In genomic region chr17:49910858-49911204, GRCh38 we compare ENCODE assay signal across 15 cellular contexts. TPM values are rescaled to one million over a fixed set of nuclear protein-coding genes. Genes with fewer than 3 reads are reported as not detected.
A peak's percentile ranks its signal among the peaks of the same experiment; 100 is the strongest.
DNase-seq lines count a peak whose midpoint lies in the region; ATAC-seq and TF ChIP-seq lines count a peak whose summit lies in the region.
"Had no signal": no experiment of that assay in that cellular context is flagged by ENCODE, and none has a peak within 500 bp of the region (broad histone marks: within the 10 kb centered on the region; RNA-seq: fewer than 3 reads in every experiment).

No MANE protein-coding gene starts in this region.

- peaks cover 45% of the 10 kb centered on the region for H3K79me1 ChIP-seq in trophoblast cell (ENCODE audit: low read length)

- H3K14ac ChIP-seq in trophoblast cell (ENCODE audit: low read length) = peak overlapping the region; percentile 59

- peak overlapping the region; percentile 8 for H3K18ac ChIP-seq in trophoblast cell (ENCODE audit: low read length)

- peak overlapping the region; percentile 28 for H2BK12ac ChIP-seq in trophoblast cell (ENCODE audit: low read length)

- H3K4me1 ChIP-seq in SK-N-SH (ENCODE audit: control insufficient read depth in 1 of 2, insufficient read depth in 2 of 2, low read depth in 1 of 2, low read length in 1 of 2) (peaks cover 0 to 3% of the 10 kb centered on the region in 2 experiments; a peak in 1 of 4 replicates), NT2/D1 (ENCODE audit: insufficient read depth, insufficient read length) (peaks cover 42% of the 10 kb centered on the region), iPS DF 6.9 (ENCODE audit: control insufficient read depth, insufficient read depth, low read length) (peaks cover 2% of the 10 kb centered on the region; the same call in 1 of the 2 replicates), trophoblast cell (ENCODE audit: control insufficient read depth in 1 of 2, insufficient read depth in 2 of 2, low read length in 2 of 2) (peaks cover 24 to 43% of the 10 kb centered on the region in 2 experiments)

- H3K27me3 ChIP-seq in SK-N-SH (ENCODE audit: insufficient read depth) = peaks cover 93% of the 10 kb centered on the region
- peaks cover 60% of the 10 kb centered on the region for H3K27me3 ChIP-seq in NT2/D1 (ENCODE audit: insufficient read depth, insufficient read length)
- peaks cover 26% of the 10 kb centered on the region for H3K27me3 ChIP-seq in iPS DF 6.9 (ENCODE audit: control insufficient read depth, insufficient read depth, low read length)
- H3K27me3 ChIP-seq in trophoblast cell (ENCODE audit: insufficient read depth, low read length) = peaks cover 11% of the 10 kb centered on the region
- H3K27me3 ChIP-seq: MG63 had no signal

- no peak overlapping the region for H3K9ac ChIP-seq in SK-N-SH
- no peak overlapping the region for H3K9ac ChIP-seq in NT2/D1 (ENCODE audit: insufficient read length, low read depth)
- no peak overlapping the region for H3K9ac ChIP-seq in trophoblast cell (ENCODE audit: low read length)

- no peak overlapping the region for H4K12ac ChIP-seq in trophoblast cell (ENCODE audit: low read depth, low read length)

- DNase-seq in SK-N-SH (no peak), NT2/D1 (ENCODE audit: low read depth, low spot score) (no peak), iPS DF 6.9 (ENCODE audit: low read depth, low spot score) (no peak), trophoblast cell (peak; percentile 93 to 94), OCI-M2 (lab: John Stamatoyannopoulos, UW; ENCODE audit: unreplicated experiment) (no peak), NCI-H1048 (lab: John Stamatoyannopoulos, UW) (no peak)
- DNase-seq: activated gamma-delta T cell treated with Interleukin-2 at 50 U/mL for 16 hours; CD4-positive, CD25-positive, alpha-beta regulatory T cell; dorsolateral prefrontal cortex; MG63; NCI-H187; NCI-H774; WERI-Rb-1 had no signal

- H3K4me2 ChIP-seq in SK-N-SH (no peak overlapping the region), trophoblast cell (ENCODE audit: low read length) (peak overlapping the region; percentile 60)

- H3K27ac ChIP-seq in SK-N-SH (ENCODE audit: low read depth in 2 of 2, low read length in 1 of 2) (no peak overlapping the region), iPS DF 6.9 (ENCODE audit: low read length) (no peak overlapping the region), trophoblast cell (ENCODE audit: low read depth, low read length) (no peak overlapping the region)
- H3K27ac ChIP-seq: dorsolateral prefrontal cortex had no signal

- TF ChIP-seq CTCF in SK-N-SH (IDR thresholded peaks at IDR 0.05) = no peak

- peak overlapping the region; percentile 5 for H2BK5ac ChIP-seq in trophoblast cell (ENCODE audit: low read depth, low read length, poor library complexity)

- H3K4me3 ChIP-seq in SK-N-SH (ENCODE audit: low read depth in 2 of 2, low read length in 1 of 2) (no peak overlapping the region), NT2/D1 (ENCODE audit: insufficient read length, low read depth) (peak overlapping the region; percentile 33), iPS DF 6.9 (ENCODE audit: low read length) (peak overlapping the region; percentile 53; the same call in 1 of the 2 replicates), trophoblast cell (ENCODE audit: low read depth, low read length) (no peak overlapping the region)
- H3K4me3 ChIP-seq: MG63 had no signal

- H3K36me3 ChIP-seq in SK-N-SH (replicated peaks in 1 of 2; ENCODE audit: control insufficient read depth in 1 of 2, insufficient read depth in 2 of 2, low read length in 1 of 2) (no peaks in the 10 kb centered on the region), NT2/D1 (ENCODE audit: insufficient read depth, insufficient read length, low read length) (no peaks in the 10 kb centered on the region), iPS DF 6.9 (ENCODE audit: control insufficient read depth, insufficient read depth, low read length) (no peaks in the 10 kb centered on the region), trophoblast cell (ENCODE audit: control insufficient read depth in 1 of 2, insufficient read depth in 2 of 2, low read length in 2 of 2) (no peaks in the 10 kb centered on the region)
- H3K36me3 ChIP-seq: MG63, WERI-Rb-1 had no signal

- H3F3A ChIP-seq in SK-N-SH (replicated peaks; ENCODE audit: insufficient read depth) = no peaks in the 10 kb centered on the region

- TF ChIP-seq RAD21 in SK-N-SH (IDR thresholded peaks at IDR 0.05; ENCODE audit: low read length) = no peak

- peak overlapping the region; percentile 60 for H4K91ac ChIP-seq in trophoblast cell (ENCODE audit: low read depth, low read length)

- H2AFZ ChIP-seq in SK-N-SH (ENCODE audit: low read depth) (no peak overlapping the region), trophoblast cell (ENCODE audit: insufficient read depth, low read length, poor library complexity) (no peak overlapping the region)

- CTCF ChIA-PET in SK-N-SH (lab: Yijun Ruan, JAX) = interaction anchor here (1.1 to 7.1 kb wide), 12 partner anchors 11 to 343 kb away, joined by 3 to 83 read pairs (median 5); no protein-coding TSS in a partner anchor

- H3K79me2 ChIP-seq in SK-N-SH (ENCODE audit: insufficient read depth) (no peaks in the 10 kb centered on the region), trophoblast cell (ENCODE audit: control insufficient read depth, insufficient read depth, low read length, poor library complexity) (peaks cover 4% of the 10 kb centered on the region)

- ATAC-seq in SK-N-SH treated with all-trans-retinoic acid at 6 μM for 48 hours (no peak), HG03520 (IDR thresholded peaks at IDR 0.05; ENCODE audit: unreplicated experiment) (no peak)

- WGBS in SK-N-SH (ENCODE audit: low lambda C conversion rate) = 59% methylated on average over 7 of the region's 7 CpGs
- WGBS in iPS DF 6.9 (ENCODE audit: insufficient coverage, insufficient read length) = no CpG with 5 or more reads among the region's 7 CpGs
- WGBS in trophoblast cell (ENCODE audit: extremely low coverage, insufficient coverage, insufficient read length) = no CpG with 5 or more reads among the region's 7 CpGs

- H4K8ac ChIP-seq in trophoblast cell (ENCODE audit: low read depth, low read length) = peak overlapping the region; percentile 8

- H3K9me3 ChIP-seq in SK-N-SH (no peaks in the 10 kb centered on the region), NT2/D1 (ENCODE audit: insufficient read depth, low read length) (no peaks in the 10 kb centered on the region), iPS DF 6.9 (ENCODE audit: control insufficient read depth, insufficient read depth, low read length) (no peaks in the 10 kb centered on the region), trophoblast cell (ENCODE audit: insufficient read depth, low read depth, low read length) (no peaks in the 10 kb centered on the region)
- H3K9me3 ChIP-seq: MG63 had no signal

- peak overlapping the region; percentile 65 for H2BK120ac ChIP-seq in trophoblast cell (ENCODE audit: insufficient read depth, low read length, poor library complexity)

- no peak overlapping the region for H3K4ac ChIP-seq in trophoblast cell (ENCODE audit: low read depth, low read length)

- TF ChIP-seq EP300 in SK-N-SH (IDR thresholded peaks at IDR 0.05; ENCODE audit: borderline replicate concordance in 1 of 2, low read depth in 1 of 2, low read length in 1 of 2) = no peak

- H2AK5ac ChIP-seq in trophoblast cell (ENCODE audit: low read length) = peak overlapping the region; percentile 3

- peaks cover 3% of the 10 kb centered on the region; the same call in 1 of the 2 replicates for H4K20me1 ChIP-seq in SK-N-SH (ENCODE audit: insufficient read depth)

- POLR2A ChIA-PET in SK-N-SH (lab: Yijun Ruan, JAX) = no interaction called here

- no peak overlapping the region for H3K23ac ChIP-seq in trophoblast cell (ENCODE audit: low read length)

- H3K9me2 ChIP-seq in SK-N-SH = no peaks in the 10 kb centered on the region

TF ChIP-seq in SK-N-SH, 30 proteins besides CTCF, POLR2A, EP300 and RAD21:
- TF ChIP-seq FOXJ3 (CRISPR knock-in tag; IDR thresholded peaks at IDR 0.05) (no peak), EZH2phosphoT487 (IDR thresholded peaks at IDR 0.05; ENCODE audit: borderline replicate concordance, low read depth) (0 out of 2 replicates have a peak, but pooled peaks have one; percentile 11)

TF ChIP-seq in SK-N-SH treated with all-trans-retinoic acid at 6 μM for 48 hours, 23 proteins besides CTCF, POLR2A, EP300 and RAD21:
- TF ChIP-seq CREB5 (CRISPR knock-in tag; IDR thresholded peaks at IDR 0.05; ENCODE audit: low read depth) (no peak), TOX (CRISPR knock-in tag; IDR thresholded peaks at IDR 0.05; ENCODE audit: borderline replicate concordance) (no peak), OSR1 (CRISPR knock-in tag; IDR thresholded peaks at IDR 0.05) (no peak)

RNA-seq across cellular contexts. Expression of gene DLX4, which starts 58.2 kb away (rescaled TPM):
- 0.03 and 0.10 TPM in 2 replicates for polyA plus RNA-seq in SK-N-SH (2012; rRNA removed)
- polyA plus RNA-seq in SK-N-SH (2012; cell fraction: cytosol; rRNA removed) = not detected in 2 replicates
- polyA plus RNA-seq in SK-N-SH (2012; cell fraction: nucleus; rRNA removed) = 0.11 and 0.14 TPM in 2 replicates
- polyA plus RNA-seq in trophoblast cell (2013) = 11.8 and 12.7 TPM in 2 replicates
- polyA plus RNA-seq: CD4-positive, CD25-positive, alpha-beta regulatory T cell had no signal

Comparison
In these comparisons a context has a peak if more than half of its experiments do, and no peak if none do; other contexts are left out.
1. DNase-seq: peak in trophoblast cell (2 of 2); none in SK-N-SH (single experiment), NT2/D1 (single experiment), iPS DF 6.9 (single experiment), OCI-M2 (single experiment) and NCI-H1048 (single experiment).
2. H3K4me3 ChIP-seq: peak in NT2/D1 (single experiment) and iPS DF 6.9 (single experiment); none in SK-N-SH (0 of 2) and trophoblast cell (single experiment).